Comparison of ENCODE assay signal across 1 cellular context in the genomic region with DNA sequence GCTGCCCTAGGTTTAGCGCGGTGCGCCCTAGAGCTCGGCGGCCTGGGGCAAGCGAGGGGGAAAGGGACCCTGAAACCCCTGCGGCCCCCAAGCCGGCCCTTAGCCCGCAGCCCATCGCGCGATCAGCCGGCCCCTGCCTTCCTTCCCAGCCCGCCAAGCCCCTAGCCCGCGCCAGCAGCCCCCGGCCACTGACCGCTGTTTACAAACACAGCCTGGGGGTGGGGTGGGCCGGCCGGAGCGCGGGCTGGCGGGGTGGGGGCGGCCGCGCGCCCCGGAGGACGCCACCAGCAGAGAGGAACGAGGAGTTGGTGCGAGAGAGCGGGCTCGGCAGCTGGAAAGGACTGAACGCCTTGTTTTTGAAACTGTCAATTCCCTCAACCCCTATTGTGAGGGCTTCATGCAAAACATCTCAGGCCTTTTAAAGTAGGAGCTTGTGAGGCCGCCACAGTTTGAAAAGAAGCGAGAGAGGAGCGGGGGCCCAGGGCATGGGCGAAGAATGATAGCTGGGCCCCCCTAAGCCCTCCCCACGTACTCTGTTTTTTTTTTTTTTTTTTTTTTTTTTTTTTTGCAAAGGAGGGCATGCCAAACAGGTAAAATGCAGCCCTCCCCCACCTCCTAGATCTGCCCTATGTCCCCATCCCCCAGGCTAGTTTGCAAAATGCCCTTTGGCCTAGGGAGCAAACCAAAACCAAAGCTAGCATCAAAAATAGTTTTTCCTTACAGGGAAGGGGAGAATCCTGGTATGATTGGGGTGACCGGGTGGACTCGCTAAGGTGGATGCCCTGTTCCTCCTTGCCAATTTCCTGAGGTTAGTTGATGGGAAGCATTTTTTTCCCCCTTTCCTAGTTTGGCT.
TF ChIP-seq lines count a peak whose summit lies in the region.

No MANE protein-coding gene starts in this region.

TF ChIP-seq in HepG2, 621 proteins besides CTCF, POLR2A, EP300 and RAD21 (continues in another document):
- TF ChIP-seq LCORL (IDR thresholded peaks at IDR 0.05) (no peak), LCORL (CRISPR knock-in tag; IDR thresholded peaks at IDR 0.05) (peak; percentile 57; the same call in 1 of the 2 replicates), ZNF549 (CRISPR knock-in tag; IDR thresholded peaks at IDR 0.05) (no peak), PRPF4 (IDR thresholded peaks at IDR 0.05; ENCODE audit: low read depth, low read length, poor library complexity, severe bottlenecking) (peak; percentile 61), GMEB2 (CRISPR knock-in tag; IDR thresholded peaks at IDR 0.05; ENCODE audit: low read depth) (no peak), ZC3H13 (CRISPR knock-in tag; IDR thresholded peaks at IDR 0.05) (no peak), ZNF597 (CRISPR knock-in tag; IDR thresholded peaks at IDR 0.05) (no peak), ZNF749 (CRISPR knock-in tag; IDR thresholded peaks at IDR 0.05; ENCODE audit: borderline replicate concordance) (no peak), CAMTA2 (CRISPR knock-in tag; IDR thresholded peaks at IDR 0.05; ENCODE audit: borderline replicate concordance) (no peak), ZBTB14 (CRISPR knock-in tag; IDR thresholded peaks at IDR 0.05) (no peak), ZNF776 (CRISPR knock-in tag; IDR thresholded peaks at IDR 0.05) (no peak), ZNF556 (CRISPR knock-in tag; IDR thresholded peaks at IDR 0.05; ENCODE audit: borderline replicate concordance) (no peak), NR2C2 (CRISPR knock-in tag; IDR thresholded peaks at IDR 0.05; ENCODE audit: borderline replicate concordance) (no peak), JARID2 (CRISPR knock-in tag; IDR thresholded peaks at IDR 0.05; ENCODE audit: insufficient replicate concordance) (no peak), ZNF362 (CRISPR knock-in tag; IDR thresholded peaks at IDR 0.05; ENCODE audit: borderline replicate concordance) (peak; percentile 34; the same call in 1 of the 2 replicates), ZNF446 (CRISPR knock-in tag; IDR thresholded peaks at IDR 0.05) (no peak), ZNF678 (CRISPR knock-in tag; IDR thresholded peaks at IDR 0.05) (no peak), PLRG1 (conservative IDR thresholded peaks at IDR 0.05) (no peak), ZNF572 (CRISPR knock-in tag; IDR thresholded peaks at IDR 0.05) (no peak), PHB2 (IDR thresholded peaks at IDR 0.05; ENCODE audit: partially characterized antibody) (no peak), ZFP90 (CRISPR knock-in tag; IDR thresholded peaks at IDR 0.05; ENCODE audit: borderline replicate concordance) (no peak), NR2F2 (IDR thresholded peaks at IDR 0.05; ENCODE audit: borderline replicate concordance, low read depth) (no peak), BCL6 (CRISPR knock-in tag; IDR thresholded peaks at IDR 0.05) (no peak), ZNF710 (CRISPR knock-in tag; IDR thresholded peaks at IDR 0.05; ENCODE audit: borderline replicate concordance) (no peak)
- TF ChIP-seq, protein P1, sequence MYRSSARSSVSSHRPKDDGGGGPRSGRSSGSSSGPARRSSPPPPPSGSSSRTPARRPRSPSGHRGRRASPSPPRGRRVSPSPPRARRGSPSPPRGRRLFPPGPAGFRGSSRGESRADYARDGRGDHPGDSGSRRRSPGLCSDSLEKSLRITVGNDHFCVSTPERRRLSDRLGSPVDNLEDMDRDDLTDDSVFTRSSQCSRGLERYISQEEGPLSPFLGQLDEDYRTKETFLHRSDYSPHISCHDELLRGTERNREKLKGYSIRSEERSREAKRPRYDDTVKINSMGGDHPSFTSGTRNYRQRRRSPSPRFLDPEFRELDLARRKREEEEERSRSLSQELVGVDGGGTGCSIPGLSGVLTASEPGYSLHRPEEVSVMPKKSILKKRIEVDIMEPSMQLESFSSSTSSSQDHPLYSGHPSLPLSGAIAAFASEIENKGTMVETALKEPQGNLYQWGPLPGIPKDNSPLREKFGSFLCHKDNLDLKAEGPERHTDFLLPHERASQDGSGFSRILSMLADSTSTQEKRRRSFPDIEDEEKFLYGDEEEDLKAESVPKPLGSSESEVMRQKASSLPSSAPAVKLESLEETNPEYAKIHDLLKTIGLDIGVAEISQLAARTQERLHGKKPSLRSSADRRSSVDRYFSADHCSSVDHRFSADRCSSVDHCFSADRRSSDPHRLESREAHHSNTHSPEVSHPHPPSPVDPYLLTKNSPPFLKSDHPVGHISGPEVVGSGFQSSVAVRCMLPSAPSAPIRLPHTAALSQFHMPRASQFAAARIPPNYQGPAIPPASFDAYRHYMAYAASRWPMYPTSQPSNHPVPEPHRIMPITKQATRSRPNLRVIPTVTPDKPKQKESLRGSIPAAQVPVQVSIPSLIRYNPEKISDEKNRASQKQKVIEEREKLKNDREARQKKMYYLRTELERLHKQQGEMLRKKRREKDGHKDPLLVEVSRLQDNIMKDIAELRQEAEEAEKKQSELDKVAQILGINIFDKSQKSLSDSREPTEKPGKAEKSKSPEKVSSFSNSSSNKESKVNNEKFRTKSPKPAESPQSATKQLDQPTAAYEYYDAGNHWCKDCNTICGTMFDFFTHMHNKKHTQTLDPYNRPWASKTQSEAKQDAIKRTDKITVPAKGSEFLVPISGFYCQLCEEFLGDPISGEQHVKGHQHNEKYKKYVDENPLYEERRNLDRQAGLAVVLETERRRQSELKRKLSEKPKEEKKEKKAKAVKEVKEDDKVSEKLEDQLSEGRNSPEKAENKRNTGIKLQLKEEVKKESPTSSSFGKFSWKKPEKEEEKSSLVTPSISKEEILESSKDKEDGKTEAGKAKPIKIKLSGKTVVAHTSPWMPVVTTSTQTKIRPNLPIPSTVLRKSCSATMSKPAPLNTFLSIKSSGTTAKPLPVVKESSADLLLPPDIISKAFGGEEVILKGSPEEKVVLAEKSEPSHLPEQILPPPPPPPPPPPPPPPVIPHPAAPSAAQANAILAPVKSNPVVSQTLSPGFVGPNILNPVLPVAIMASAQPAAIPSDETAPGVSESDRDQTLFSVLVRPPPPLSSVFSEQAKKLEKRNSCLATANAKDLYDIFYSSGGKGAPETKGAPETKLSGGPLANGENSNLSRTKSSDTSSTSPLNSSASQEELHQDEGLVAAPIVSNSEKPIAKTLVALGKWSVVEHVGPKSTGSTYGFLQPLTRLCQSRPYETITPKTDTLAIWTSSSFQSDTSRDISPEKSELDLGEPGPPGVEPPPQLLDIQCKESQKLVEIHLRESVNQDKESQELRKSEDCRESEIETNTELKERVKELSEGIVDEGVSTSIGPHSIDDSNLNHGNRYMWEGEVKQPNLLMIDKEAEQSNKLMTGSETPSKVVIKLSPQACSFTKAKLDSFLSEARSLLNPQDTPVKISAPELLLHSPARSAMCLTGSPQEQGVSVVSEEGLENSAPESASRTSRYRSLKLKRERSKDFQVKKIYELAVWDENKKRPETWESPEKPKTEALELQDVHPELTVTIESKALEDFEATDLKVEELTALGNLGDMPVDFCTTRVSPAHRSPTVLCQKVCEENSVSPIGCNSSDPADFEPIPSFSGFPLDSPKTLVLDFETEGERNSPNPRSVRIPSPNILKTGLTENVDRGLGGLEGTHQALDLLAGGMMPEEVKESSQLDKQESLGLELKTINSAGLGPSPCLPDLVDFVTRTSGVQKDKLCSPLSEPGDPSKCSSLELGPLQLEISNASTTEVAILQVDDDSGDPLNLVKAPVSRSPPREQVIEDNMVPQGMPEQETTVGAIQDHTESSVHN (CRISPR knock-in tag; IDR thresholded peaks at IDR 0.05): no peak
- TF ChIP-seq, protein P2, sequence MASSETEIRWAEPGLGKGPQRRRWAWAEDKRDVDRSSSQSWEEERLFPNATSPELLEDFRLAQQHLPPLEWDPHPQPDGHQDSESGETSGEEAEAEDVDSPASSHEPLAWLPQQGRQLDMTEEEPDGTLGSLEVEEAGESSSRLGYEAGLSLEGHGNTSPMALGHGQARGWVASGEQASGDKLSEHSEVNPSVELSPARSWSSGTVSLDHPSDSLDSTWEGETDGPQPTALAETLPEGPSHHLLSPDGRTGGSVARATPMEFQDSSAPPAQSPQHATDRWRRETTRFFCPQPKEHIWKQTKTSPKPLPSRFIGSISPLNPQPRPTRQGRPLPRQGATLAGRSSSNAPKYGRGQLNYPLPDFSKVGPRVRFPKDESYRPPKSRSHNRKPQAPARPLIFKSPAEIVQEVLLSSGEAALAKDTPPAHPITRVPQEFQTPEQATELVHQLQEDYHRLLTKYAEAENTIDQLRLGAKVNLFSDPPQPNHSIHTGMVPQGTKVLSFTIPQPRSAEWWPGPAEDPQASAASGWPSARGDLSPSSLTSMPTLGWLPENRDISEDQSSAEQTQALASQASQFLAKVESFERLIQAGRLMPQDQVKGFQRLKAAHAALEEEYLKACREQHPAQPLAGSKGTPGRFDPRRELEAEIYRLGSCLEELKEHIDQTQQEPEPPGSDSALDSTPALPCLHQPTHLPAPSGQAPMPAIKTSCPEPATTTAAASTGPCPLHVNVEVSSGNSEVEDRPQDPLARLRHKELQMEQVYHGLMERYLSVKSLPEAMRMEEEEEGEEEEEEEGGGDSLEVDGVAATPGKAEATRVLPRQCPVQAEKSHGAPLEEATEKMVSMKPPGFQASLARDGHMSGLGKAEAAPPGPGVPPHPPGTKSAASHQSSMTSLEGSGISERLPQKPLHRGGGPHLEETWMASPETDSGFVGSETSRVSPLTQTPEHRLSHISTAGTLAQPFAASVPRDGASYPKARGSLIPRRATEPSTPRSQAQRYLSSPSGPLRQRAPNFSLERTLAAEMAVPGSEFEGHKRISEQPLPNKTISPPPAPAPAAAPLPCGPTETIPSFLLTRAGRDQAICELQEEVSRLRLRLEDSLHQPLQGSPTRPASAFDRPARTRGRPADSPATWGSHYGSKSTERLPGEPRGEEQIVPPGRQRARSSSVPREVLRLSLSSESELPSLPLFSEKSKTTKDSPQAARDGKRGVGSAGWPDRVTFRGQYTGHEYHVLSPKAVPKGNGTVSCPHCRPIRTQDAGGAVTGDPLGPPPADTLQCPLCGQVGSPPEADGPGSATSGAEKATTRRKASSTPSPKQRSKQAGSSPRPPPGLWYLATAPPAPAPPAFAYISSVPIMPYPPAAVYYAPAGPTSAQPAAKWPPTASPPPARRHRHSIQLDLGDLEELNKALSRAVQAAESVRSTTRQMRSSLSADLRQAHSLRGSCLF (CRISPR knock-in tag; IDR thresholded peaks at IDR 0.05; ENCODE audit: borderline replicate concordance): no peak
- TF ChIP-seq, protein P3, sequence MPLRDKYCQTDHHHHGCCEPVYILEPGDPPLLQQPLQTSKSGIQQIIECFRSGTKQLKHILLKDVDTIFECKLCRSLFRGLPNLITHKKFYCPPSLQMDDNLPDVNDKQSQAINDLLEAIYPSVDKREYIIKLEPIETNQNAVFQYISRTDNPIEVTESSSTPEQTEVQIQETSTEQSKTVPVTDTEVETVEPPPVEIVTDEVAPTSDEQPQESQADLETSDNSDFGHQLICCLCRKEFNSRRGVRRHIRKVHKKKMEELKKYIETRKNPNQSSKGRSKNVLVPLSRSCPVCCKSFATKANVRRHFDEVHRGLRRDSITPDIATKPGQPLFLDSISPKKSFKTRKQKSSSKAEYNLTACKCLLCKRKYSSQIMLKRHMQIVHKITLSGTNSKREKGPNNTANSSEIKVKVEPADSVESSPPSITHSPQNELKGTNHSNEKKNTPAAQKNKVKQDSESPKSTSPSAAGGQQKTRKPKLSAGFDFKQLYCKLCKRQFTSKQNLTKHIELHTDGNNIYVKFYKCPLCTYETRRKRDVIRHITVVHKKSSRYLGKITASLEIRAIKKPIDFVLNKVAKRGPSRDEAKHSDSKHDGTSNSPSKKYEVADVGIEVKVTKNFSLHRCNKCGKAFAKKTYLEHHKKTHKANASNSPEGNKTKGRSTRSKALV (CRISPR knock-in tag; IDR thresholded peaks at IDR 0.05): no peak
